ENCODE assay signal across 16 cellular contexts in the genomic region with DNA sequence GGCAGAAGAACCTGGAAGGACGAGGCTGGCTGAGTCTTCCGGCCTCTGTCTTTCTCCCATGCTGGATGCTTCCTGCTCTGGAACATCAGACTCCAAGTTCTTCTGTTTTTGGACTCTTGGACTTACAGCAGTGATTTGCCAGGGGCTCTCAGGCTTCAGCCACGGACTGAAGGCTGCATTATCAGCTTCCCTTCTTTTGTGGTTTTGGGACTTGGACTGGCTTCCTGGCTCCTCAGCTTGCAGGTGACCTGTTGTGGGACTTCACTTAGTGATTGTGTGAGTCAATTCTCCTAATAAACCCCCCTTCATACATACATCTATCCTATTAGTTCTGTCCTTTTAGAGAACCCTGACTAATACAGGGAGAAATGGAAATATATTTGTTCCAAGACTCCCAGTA.
"Had no signal": no experiment of that assay in that cellular context is flagged by ENCODE, and none has a peak within 500 bp of the region (broad histone marks: within the 10 kb centered on the region; RNA-seq: fewer than 3 reads in every experiment).

No MANE protein-coding gene starts in this region.

- H3K9ac ChIP-seq: parathyroid adenoma had no signal

- DNase-seq: activated CD4-positive, alpha-beta T cell treated with anti-CD3 and anti-CD28 coated beads, Interleukin-2, amount 10 ng/mL, durations not matched to agents 24 days and 14 days; activated CD8-positive, alpha-beta T cell treated with anti-CD3 and anti-CD28 coated beads for 36 hours; activated naive CD4-positive, alpha-beta T cell treated with Interleukin-2 at 50 U/mL for 16 hours; activated naive CD8-positive, alpha-beta T cell treated with anti-CD3 and anti-CD28 coated beads, Interleukin-2, amount 10 ng/mL, durations not matched to agents 7 days and 5 days; activated T-cell treated with anti-CD3 and anti-CD28 coated beads, Interleukin-2, amount 50 U/mL, for 24 hours; cortex of kidney; effector memory CD4-positive, alpha-beta T cell; esophagus squamous epithelium; hypothalamus; naive thymus-derived CD4-positive, alpha-beta T cell; right lobe of liver; stimulated activated CD8-positive, alpha-beta memory T cell treated with anti-CD3 and anti-CD28 coated beads, Interleukin-4, amount 100 ng/mL, for 48 hours; stimulated activated naive CD4-positive, alpha-beta T cell treated with Interleukin-2 at 50 U/mL for 16 hours; thyroid gland had no signal

- H3K4me1 ChIP-seq: esophagus squamous epithelium, parathyroid adenoma, right lobe of liver, thyroid gland had no signal

- ATAC-seq: activated CD8-positive, alpha-beta T cell treated with anti-CD3 and anti-CD28 coated beads for 36 hours; naive thymus-derived CD4-positive, alpha-beta T cell; right lobe of liver had no signal

- H3K79me2 ChIP-seq: parathyroid adenoma had no signal

- H3K36me3 ChIP-seq: brain microvascular endothelial cell, esophagus squamous epithelium, right lobe of liver, thyroid gland had no signal

- H3K9me3 ChIP-seq: esophagus squamous epithelium, right lobe of liver, thyroid gland had no signal

- H3K27me3 ChIP-seq: brain microvascular endothelial cell, esophagus squamous epithelium, right lobe of liver, thyroid gland had no signal

- H3K27ac ChIP-seq: brain microvascular endothelial cell, esophagus squamous epithelium, parathyroid adenoma, right lobe of liver, thyroid gland had no signal

- H2AFZ ChIP-seq: parathyroid adenoma had no signal

- H3K4me3 ChIP-seq: esophagus squamous epithelium, right lobe of liver, thyroid gland had no signal
